1 cellular context compared by ENCODE assay signal in the genomic region with DNA sequence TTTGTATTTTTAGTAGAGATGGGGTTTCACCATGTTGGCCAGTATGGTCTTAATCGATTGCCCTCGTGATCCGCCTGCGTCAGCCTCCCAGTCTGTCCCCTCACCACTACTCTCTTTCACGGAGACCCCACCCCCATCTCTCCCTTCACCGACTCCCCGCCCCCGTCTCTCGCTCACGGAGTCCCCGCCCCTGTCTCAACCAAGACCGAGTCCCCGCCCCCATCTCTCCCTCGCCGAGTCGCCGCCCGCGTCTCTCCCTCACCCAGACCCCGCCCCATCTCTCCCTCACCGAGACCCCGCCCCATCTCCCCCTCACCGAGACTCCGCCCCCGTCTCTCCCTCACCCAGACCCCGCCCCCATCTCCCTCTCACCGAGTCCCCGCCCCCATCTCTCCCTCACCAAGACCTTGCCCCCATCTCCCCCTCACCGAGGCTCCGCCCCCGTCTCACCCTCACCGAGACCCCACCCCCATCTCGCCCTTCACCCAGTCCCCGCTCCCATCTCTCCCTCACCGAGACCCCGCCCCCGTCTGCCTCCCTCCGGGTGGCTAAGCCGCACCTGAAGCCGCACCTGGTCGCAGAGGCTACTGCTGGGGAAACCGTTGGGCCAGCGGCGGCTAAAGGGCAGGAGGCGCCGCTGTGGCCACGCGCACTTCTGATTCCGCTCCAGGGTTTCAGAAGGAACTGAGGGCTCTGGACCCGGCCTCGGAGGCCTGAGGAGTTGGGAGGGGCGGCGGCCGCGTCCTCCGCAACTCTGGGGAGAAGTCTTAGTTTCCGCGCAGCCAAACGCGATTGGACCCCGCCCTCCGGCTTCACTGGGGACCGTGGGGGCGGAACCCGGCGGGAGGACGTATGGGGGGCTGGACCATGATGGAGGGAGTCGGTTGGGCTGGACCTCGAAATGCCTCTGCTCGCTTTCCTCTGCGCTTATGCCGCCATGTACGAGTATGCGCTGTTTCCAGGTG.
TF ChIP-seq lines count a peak whose summit lies in the region.

No MANE protein-coding gene starts in this region.

TF ChIP-seq in endothelial cell of umbilical vein, 7 proteins besides CTCF, POLR2A, EP300 and RAD21:
- TF ChIP-seq FOS (IDR thresholded peaks at IDR 0.05; ENCODE audit: borderline replicate concordance, insufficient read depth, low read length): no peak
- no peak for TF ChIP-seq POLR2AphosphoS5 (IDR thresholded peaks at IDR 0.05; ENCODE audit: insufficient read depth, low read depth, low read length)
- TF ChIP-seq JUN (IDR thresholded peaks at IDR 0.05; ENCODE audit: borderline replicate concordance, insufficient read depth, insufficient read length, low read depth): no peak
- TF ChIP-seq EZH2 (IDR thresholded peaks at IDR 0.05; ENCODE audit: borderline replicate concordance, low read depth, low read length, severe bottlenecking): no peak
- TF ChIP-seq, protein P1, sequence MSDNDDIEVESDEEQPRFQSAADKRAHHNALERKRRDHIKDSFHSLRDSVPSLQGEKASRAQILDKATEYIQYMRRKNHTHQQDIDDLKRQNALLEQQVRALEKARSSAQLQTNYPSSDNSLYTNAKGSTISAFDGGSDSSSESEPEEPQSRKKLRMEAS (IDR thresholded peaks at IDR 0.05; ENCODE audit: insufficient read depth, insufficient read length): no peak
- TF ChIP-seq MYC (IDR thresholded peaks at IDR 0.05; ENCODE audit: low read depth, low read length): no peak
- no peak for TF ChIP-seq GATA2 (IDR thresholded peaks at IDR 0.05; ENCODE audit: insufficient read depth, insufficient read length, low read depth, low read length)
